38 cellular contexts compared by ENCODE assay signal in the genomic region with DNA sequence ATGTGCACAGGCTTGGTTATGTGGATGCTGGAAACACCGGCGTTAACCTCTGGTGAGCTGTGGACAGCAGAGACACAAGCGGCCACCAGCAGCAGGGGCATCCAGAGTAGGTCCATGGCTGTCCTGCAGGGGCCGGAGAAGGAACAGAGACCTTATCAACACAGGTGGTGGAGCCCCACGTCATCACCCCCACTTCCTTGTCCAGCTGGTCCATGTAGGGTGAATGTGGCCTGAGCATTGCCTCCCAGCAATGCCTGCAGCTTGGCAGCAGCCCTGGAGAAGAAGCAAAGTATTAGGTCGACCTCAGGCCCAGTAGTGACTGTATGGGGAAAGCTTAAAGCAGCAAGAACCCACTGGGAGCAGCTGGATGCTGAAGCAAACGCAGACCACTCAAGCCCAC. TPM values are rescaled to one million over a fixed set of nuclear protein-coding genes. Genes with fewer than 3 reads are reported as not detected.
"Had no signal": no experiment of that assay in that cellular context is flagged by ENCODE, and none has a peak within 500 bp of the region (broad histone marks: within the 10 kb centered on the region; RNA-seq: fewer than 3 reads in every experiment).

No MANE protein-coding gene starts in this region.

- DNase-seq: Karpas-422, Kasumi-1, MG63, MM.1S, MV-4-11, NCI-H1048, NCI-H1092, NCI-H1092 treated with DMSO at 0.1 percent for 48 hours, NCI-H1105, NCI-H1105 treated with DMSO at 0.1 percent for 48 hours, NCI-H1417, NCI-H1417 treated with DMSO at 0.1 percent for 48 hours, NCI-H1436, NCI-H1436 treated with DMSO at 0.1 percent for 48 hours, NCI-H146, NCI-H1694, NCI-H1694 treated with DMSO at 0.1 percent for 48 hours, NCI-H187, NCI-H187 treated with DMSO at 0.1 percent for 48 hours, NCI-H1930, NCI-H2029, NCI-H2029 treated with DMSO at 0.1 percent for 48 hours, NCI-H2081, NCI-H2081 treated with DMSO at 0.1 percent for 48 hours, NCI-H2107, NCI-H2171, NCI-H2171 treated with DMSO at 0.1 percent for 48 hours, NCI-H2227 treated with DMSO at 0.1 percent for 48 hours, NCI-H226, NCI-H345, NCI-H446, NCI-H446 treated with DMSO at 0.1 percent for 48 hours, NCI-H510A had no signal

- H3K4me2 ChIP-seq: KMS-11 had no signal

- H3K9ac ChIP-seq: KMS-11 had no signal

- H3K4me3 ChIP-seq: MG63 had no signal

- H3K9me3 ChIP-seq: MG63 had no signal

- H3K27ac ChIP-seq: KMS-11 had no signal

- H3K27me3 ChIP-seq: MG63 had no signal

- H3K36me3 ChIP-seq: MG63 had no signal

RNA-seq across cellular contexts. Expression of gene PDILT, which starts 5.4 kb away (rescaled TPM):
- total RNA-seq: LHCN-M2, M059J, MCF 10A, NCI-H460 had no signal

RNA-seq across cellular contexts. Expression of gene ACSM5, which starts 10.1 kb away (rescaled TPM):
- total RNA-seq: NCI-H460 had no signal

RNA-seq across cellular contexts. Expression of gene UMOD, which starts 46.7 kb away (rescaled TPM):
- total RNA-seq: LHCN-M2, M059J, MCF 10A, NCI-H460 had no signal

RNA-seq across cellular contexts. Expression of gene ACSM2A, which starts 52.1 kb away (rescaled TPM):
- total RNA-seq: LHCN-M2, M059J, MCF 10A, NCI-H460 had no signal
